1 cellular context compared by ENCODE assay signal in the genomic region with DNA sequence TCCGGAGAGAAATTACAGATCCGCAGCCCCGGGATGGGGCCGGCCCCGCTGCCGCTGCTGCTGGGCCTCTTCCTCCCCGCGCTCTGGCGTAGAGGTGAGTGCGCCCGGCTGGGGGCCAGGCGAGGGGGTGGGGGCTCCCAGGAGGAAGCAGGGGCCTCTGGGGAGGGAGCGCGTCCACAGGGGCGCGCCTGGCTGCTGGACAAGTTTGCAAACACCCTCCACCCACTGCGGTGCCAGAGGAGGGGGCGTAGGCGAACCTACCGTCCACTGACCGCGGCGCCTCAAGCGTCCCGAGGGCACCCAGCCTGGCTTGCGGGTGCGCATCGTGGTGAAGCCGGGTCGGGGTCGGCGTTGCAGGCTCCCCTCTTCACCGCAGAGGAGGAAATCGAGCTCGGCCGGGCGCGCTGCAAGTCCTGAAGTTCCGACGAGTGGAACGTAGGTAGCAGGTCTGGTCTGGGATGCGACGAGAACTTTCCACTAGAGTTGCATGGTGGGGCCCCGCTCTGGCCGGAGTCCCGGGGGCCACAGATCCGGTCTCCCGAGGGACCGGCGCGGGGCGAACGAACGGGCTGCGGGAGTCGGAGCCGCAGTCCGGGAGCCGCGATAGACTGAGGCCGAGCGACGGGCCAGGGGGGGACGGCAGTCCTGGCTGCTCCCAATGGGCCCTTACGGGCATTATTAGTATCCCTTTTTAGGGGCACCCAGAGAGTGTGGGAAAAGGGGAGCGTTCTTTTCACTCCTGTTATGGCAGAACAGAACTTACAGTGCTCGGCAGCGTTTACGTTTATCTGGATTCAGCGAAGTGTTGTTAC.
TF ChIP-seq lines count a peak whose summit lies in the region.

No MANE protein-coding gene starts in this region.

TF ChIP-seq in HepG2, 621 proteins besides CTCF, POLR2A, EP300 and RAD21 (continued from another document and continues in another):
- TF ChIP-seq, protein P1, sequence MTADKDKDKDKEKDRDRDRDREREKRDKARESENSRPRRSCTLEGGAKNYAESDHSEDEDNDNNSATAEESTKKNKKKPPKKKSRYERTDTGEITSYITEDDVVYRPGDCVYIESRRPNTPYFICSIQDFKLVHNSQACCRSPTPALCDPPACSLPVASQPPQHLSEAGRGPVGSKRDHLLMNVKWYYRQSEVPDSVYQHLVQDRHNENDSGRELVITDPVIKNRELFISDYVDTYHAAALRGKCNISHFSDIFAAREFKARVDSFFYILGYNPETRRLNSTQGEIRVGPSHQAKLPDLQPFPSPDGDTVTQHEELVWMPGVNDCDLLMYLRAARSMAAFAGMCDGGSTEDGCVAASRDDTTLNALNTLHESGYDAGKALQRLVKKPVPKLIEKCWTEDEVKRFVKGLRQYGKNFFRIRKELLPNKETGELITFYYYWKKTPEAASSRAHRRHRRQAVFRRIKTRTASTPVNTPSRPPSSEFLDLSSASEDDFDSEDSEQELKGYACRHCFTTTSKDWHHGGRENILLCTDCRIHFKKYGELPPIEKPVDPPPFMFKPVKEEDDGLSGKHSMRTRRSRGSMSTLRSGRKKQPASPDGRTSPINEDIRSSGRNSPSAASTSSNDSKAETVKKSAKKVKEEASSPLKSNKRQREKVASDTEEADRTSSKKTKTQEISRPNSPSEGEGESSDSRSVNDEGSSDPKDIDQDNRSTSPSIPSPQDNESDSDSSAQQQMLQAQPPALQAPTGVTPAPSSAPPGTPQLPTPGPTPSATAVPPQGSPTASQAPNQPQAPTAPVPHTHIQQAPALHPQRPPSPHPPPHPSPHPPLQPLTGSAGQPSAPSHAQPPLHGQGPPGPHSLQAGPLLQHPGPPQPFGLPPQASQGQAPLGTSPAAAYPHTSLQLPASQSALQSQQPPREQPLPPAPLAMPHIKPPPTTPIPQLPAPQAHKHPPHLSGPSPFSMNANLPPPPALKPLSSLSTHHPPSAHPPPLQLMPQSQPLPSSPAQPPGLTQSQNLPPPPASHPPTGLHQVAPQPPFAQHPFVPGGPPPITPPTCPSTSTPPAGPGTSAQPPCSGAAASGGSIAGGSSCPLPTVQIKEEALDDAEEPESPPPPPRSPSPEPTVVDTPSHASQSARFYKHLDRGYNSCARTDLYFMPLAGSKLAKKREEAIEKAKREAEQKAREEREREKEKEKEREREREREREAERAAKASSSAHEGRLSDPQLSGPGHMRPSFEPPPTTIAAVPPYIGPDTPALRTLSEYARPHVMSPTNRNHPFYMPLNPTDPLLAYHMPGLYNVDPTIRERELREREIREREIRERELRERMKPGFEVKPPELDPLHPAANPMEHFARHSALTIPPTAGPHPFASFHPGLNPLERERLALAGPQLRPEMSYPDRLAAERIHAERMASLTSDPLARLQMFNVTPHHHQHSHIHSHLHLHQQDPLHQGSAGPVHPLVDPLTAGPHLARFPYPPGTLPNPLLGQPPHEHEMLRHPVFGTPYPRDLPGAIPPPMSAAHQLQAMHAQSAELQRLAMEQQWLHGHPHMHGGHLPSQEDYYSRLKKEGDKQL (CRISPR knock-in tag; IDR thresholded peaks at IDR 0.05; ENCODE audit: low read depth): 0 out of 2 replicates have a peak, but pooled peaks have one; percentile 52
- TF ChIP-seq ZNF552 (CRISPR knock-in tag; IDR thresholded peaks at IDR 0.05; ENCODE audit: borderline replicate concordance) (no peak; the same call in none of the 2 replicates), U2AF2 (IDR thresholded peaks at IDR 0.05; ENCODE audit: low read depth, low read length) (no peak), ZNF773 (CRISPR knock-in tag; IDR thresholded peaks at IDR 0.05; ENCODE audit: borderline replicate concordance) (no peak), NFYB (CRISPR knock-in tag; IDR thresholded peaks at IDR 0.05) (no peak), ZNF350 (CRISPR knock-in tag; IDR thresholded peaks at IDR 0.05; ENCODE audit: borderline replicate concordance, low read depth) (peak; percentile 16; the same call in 1 of the 2 replicates), CBX5 (CRISPR knock-in tag; IDR thresholded peaks at IDR 0.05; ENCODE audit: borderline replicate concordance) (peak; percentile 15; the same call in 1 of the 2 replicates), ZNF232 (CRISPR knock-in tag; IDR thresholded peaks at IDR 0.05; ENCODE audit: borderline replicate concordance) (peak; percentile 17; the same call in 1 of the 2 replicates), JUN (CRISPR knock-in tag; IDR thresholded peaks at IDR 0.05) (no peak; the same call in 1 of the 2 replicates), TP53 (CRISPR knock-in tag; conservative IDR thresholded peaks at IDR 0.05) (no peak), ZNF367 (CRISPR knock-in tag; IDR thresholded peaks at IDR 0.05; ENCODE audit: borderline replicate concordance) (peak; percentile 80; the same call in 1 of the 2 replicates), ELF3 (CRISPR knock-in tag; IDR thresholded peaks at IDR 0.05) (no peak; the same call in 1 of the 2 replicates), ARNT2 (CRISPR knock-in tag; IDR thresholded peaks at IDR 0.05; ENCODE audit: low read depth) (no peak), HNRNPH1 (optimal IDR thresholded peaks at IDR 0.05; ENCODE audit: low read depth, low read length) (no peak), FOXM1 (CRISPR knock-in tag; IDR thresholded peaks at IDR 0.05) (no peak), ZBTB1 (CRISPR knock-in tag; IDR thresholded peaks at IDR 0.05; ENCODE audit: borderline replicate concordance) (no peak), ZNF720 (CRISPR knock-in tag; IDR thresholded peaks at IDR 0.05) (no peak), MED1 (CRISPR knock-in tag; IDR thresholded peaks at IDR 0.05) (no peak; the same call in 1 of the 2 replicates), ZNF460 (CRISPR knock-in tag; IDR thresholded peaks at IDR 0.05; ENCODE audit: borderline replicate concordance) (no peak; the same call in 1 of the 2 replicates), ZNF263 (CRISPR knock-in tag; IDR thresholded peaks at IDR 0.05) (no peak), RXRA (CRISPR knock-in tag; IDR thresholded peaks at IDR 0.05) (peak; percentile 71), DNMT3B (CRISPR knock-in tag; conservative IDR thresholded peaks at IDR 0.05) (no peak), HHEX (CRISPR knock-in tag; IDR thresholded peaks at IDR 0.05) (no peak), ZNF282 (IDR thresholded peaks at IDR 0.05; ENCODE audit: partially characterized antibody) (no peak)
- TF ChIP-seq, protein P2, sequence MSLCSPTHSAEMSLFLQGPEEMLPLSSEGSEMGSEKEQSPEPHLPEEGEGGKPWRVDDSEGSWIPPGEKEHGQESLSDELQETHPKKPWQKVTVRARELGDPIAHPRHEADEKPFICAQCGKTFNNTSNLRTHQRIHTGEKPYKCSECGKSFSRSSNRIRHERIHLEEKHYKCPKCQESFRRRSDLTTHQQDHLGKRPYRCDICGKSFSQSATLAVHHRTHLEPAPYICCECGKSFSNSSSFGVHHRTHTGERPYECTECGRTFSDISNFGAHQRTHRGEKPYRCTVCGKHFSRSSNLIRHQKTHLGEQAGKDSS (CRISPR knock-in tag; IDR thresholded peaks at IDR 0.05; ENCODE audit: borderline replicate concordance, low read depth): no peak
- TF ChIP-seq, protein P3, sequence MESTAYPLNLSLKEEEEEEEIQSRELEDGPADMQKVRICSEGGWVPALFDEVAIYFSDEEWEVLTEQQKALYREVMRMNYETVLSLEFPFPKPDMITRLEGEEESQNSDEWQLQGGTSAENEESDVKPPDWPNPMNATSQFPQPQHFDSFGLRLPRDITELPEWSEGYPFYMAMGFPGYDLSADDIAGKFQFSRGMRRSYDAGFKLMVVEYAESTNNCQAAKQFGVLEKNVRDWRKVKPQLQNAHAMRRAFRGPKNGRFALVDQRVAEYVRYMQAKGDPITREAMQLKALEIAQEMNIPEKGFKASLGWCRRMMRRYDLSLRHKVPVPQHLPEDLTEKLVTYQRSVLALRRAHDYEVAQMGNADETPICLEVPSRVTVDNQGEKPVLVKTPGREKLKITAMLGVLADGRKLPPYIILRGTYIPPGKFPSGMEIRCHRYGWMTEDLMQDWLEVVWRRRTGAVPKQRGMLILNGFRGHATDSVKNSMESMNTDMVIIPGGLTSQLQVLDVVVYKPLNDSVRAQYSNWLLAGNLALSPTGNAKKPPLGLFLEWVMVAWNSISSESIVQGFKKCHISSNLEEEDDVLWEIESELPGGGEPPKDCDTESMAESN (CRISPR knock-in tag; conservative IDR thresholded peaks at IDR 0.05): peak; percentile 2; the same call in 1 of the 2 replicates
- TF ChIP-seq, protein P4, sequence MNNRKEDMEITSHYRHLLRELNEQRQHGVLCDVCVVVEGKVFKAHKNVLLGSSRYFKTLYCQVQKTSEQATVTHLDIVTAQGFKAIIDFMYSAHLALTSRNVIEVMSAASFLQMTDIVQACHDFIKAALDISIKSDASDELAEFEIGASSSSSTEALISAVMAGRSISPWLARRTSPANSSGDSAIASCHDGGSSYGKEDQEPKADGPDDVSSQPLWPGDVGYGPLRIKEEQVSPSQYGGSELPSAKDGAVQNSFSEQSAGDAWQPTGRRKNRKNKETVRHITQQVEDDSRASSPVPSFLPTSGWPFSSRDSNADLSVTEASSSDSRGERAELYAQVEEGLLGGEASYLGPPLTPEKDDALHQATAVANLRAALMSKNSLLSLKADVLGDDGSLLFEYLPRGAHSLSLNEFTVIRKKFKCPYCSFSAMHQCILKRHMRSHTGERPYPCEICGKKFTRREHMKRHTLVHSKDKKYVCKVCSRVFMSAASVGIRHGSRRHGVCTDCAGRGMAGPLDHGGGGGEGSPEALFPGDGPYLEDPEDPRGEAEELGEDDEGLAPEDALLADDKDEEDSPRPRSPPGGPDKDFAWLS (CRISPR knock-in tag; IDR thresholded peaks at IDR 0.05; ENCODE audit: borderline replicate concordance): no peak
- TF ChIP-seq, protein P5, sequence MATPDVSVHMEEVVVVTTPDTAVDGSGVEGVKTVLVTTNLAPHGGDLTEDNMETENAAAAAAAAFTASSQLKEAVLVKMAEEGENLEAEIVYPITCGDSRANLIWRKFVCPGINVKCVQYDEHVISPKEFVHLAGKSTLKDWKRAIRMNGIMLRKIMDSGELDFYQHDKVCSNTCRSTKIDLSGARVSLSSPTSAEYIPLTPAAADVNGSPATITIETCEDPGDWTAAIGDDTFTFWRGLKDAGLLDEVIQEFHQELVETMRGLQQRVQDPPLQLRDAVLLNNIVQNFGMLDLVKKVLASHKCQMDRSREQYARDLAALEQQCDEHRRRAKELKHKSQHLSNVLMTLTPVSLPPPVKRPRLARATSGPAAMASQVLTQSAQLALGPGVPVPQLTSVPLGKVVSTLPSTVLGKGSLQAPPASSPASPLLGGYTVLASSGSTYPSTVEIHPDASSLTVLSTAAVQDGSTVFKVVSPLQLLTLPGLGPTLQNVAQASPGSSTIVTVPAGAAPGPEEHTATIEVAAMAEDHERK (CRISPR knock-in tag; IDR thresholded peaks at IDR 0.05; ENCODE audit: low read depth): no peak
- TF ChIP-seq, protein P6, sequence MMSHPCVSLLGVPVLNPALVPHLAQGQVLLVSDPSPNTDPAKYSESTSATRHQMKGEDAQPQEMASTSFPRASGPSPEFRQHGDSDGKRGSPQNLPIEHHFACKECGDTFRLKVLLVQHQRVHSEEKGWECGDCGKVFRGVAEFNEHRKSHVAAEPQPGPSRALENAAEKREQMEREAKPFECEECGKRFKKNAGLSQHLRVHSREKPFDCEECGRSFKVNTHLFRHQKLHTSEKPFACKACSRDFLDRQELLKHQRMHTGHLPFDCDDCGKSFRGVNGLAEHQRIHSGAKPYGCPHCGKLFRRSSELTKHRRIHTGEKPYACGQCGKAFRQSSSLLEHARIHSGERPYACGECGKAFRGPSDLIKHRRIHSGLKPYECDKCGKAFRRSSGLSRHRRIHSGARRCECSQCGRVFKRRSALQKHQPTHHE (CRISPR knock-in tag; IDR thresholded peaks at IDR 0.05; ENCODE audit: borderline replicate concordance): no peak
- TF ChIP-seq, protein P7, sequence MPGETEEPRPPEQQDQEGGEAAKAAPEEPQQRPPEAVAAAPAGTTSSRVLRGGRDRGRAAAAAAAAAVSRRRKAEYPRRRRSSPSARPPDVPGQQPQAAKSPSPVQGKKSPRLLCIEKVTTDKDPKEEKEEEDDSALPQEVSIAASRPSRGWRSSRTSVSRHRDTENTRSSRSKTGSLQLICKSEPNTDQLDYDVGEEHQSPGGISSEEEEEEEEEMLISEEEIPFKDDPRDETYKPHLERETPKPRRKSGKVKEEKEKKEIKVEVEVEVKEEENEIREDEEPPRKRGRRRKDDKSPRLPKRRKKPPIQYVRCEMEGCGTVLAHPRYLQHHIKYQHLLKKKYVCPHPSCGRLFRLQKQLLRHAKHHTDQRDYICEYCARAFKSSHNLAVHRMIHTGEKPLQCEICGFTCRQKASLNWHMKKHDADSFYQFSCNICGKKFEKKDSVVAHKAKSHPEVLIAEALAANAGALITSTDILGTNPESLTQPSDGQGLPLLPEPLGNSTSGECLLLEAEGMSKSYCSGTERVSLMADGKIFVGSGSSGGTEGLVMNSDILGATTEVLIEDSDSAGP (CRISPR knock-in tag; IDR thresholded peaks at IDR 0.05; ENCODE audit: borderline replicate concordance): peak; percentile 68; the same call in 1 of the 2 replicates
- TF ChIP-seq, protein P8, sequence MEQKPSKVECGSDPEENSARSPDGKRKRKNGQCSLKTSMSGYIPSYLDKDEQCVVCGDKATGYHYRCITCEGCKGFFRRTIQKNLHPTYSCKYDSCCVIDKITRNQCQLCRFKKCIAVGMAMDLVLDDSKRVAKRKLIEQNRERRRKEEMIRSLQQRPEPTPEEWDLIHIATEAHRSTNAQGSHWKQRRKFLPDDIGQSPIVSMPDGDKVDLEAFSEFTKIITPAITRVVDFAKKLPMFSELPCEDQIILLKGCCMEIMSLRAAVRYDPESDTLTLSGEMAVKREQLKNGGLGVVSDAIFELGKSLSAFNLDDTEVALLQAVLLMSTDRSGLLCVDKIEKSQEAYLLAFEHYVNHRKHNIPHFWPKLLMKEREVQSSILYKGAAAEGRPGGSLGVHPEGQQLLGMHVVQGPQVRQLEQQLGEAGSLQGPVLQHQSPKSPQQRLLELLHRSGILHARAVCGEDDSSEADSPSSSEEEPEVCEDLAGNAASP (CRISPR knock-in tag; IDR thresholded peaks at IDR 0.05; ENCODE audit: borderline replicate concordance): no peak; the same call in 1 of the 2 replicates
- TF ChIP-seq, protein P9, sequence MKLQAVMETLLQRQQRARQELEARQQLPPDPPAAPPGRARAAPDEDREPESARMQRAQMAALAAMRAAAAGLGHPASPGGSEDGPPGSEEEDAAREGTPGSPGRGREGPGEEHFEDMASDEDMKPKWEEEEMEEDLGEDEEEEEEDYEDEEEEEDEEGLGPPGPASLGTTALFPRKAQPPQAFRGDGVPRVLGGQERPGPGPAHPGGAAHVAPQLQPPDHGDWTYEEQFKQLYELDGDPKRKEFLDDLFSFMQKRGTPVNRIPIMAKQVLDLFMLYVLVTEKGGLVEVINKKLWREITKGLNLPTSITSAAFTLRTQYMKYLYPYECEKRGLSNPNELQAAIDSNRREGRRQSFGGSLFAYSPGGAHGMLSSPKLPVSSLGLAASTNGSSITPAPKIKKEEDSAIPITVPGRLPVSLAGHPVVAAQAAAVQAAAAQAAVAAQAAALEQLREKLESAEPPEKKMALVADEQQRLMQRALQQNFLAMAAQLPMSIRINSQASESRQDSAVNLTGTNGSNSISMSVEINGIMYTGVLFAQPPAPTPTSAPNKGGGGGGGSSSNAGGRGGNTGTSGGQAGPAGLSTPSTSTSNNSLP (IDR thresholded peaks at IDR 0.05; ENCODE audit: low read depth, low read length): no peak
